Comparison of ENCODE assay signal across 20 cellular contexts in genomic region chr17:70378005-70378404, GRCh38.
DNase-seq lines count a peak whose midpoint lies in the region; ATAC-seq and TF ChIP-seq lines count a peak whose summit lies in the region.
"Had no signal": no experiment of that assay in that cellular context is flagged by ENCODE, and none has a peak within 500 bp of the region (broad histone marks: within the 10 kb centered on the region; RNA-seq: fewer than 3 reads in every experiment).

No MANE protein-coding gene starts in this region.

- H3K4me3 ChIP-seq in mesenchymal stem cell (ENCODE audit: insufficient read depth in 1 of 2, low read depth in 1 of 2, low read length in 2 of 2) (no peak overlapping the region), smooth muscle cell (no peak overlapping the region), left lung (no peak overlapping the region)
- H3K4me3 ChIP-seq: BLaER1 treated with 17β-estradiol and CSF1 and Interleukin-3, amounts not matched to agents 10 nM and 100 nM; SJSA1 had no signal

- no peaks in the 10 kb centered on the region for H3F3A ChIP-seq in smooth muscle cell (ENCODE audit: low read depth)

- no peak overlapping the region for H2BK120ac ChIP-seq in mesenchymal stem cell (ENCODE audit: low read depth, low read length)

- no peaks in the 10 kb centered on the region for H3K27me3 ChIP-seq in mesenchymal stem cell (ENCODE audit: control insufficient read depth in 1 of 2, insufficient read depth in 1 of 2, low read length in 2 of 2)
- peaks cover 18% of the 10 kb centered on the region for H3K27me3 ChIP-seq in smooth muscle cell (ENCODE audit: low read depth)
- H3K27me3 ChIP-seq in left lung, result no peaks in the 10 kb centered on the region
- H3K27me3 ChIP-seq: BLaER1 treated with 17β-estradiol and CSF1 and Interleukin-3, amounts not matched to agents 10 nM and 100 nM; SJSA1 had no signal

- H2AFZ ChIP-seq in mesenchymal stem cell (ENCODE audit: low read depth, low read length), result no peak overlapping the region
- peak overlapping the region; percentile 28 for H2AFZ ChIP-seq in smooth muscle cell (ENCODE audit: low read depth)

- ATAC-seq in SK-N-SH treated with all-trans-retinoic acid at 6 μM for 48 hours (no peak), left lung (no peak), GM19324 (IDR thresholded peaks at IDR 0.05; ENCODE audit: low FRiP score, unreplicated experiment) (no peak)
- ATAC-seq: Right ventricle myocardium inferior had no signal

- no peak overlapping the region for H3K18ac ChIP-seq in mesenchymal stem cell (ENCODE audit: low read depth in 1 of 2, low read length in 2 of 2)

- H3K79me1 ChIP-seq in mesenchymal stem cell (replicated peaks; ENCODE audit: low read length, poor library complexity, severe bottlenecking), result no peaks in the 10 kb centered on the region

- H2BK12ac ChIP-seq in mesenchymal stem cell (ENCODE audit: low read length in 2 of 2), result no peak overlapping the region

- no peak overlapping the region for H2BK5ac ChIP-seq in mesenchymal stem cell (ENCODE audit: low read depth, low read length, poor library complexity, severe bottlenecking)

- no peak overlapping the region for H3K4me2 ChIP-seq in mesenchymal stem cell (ENCODE audit: low read length, poor library complexity, severe bottlenecking)
- H3K4me2 ChIP-seq in smooth muscle cell, result no peak overlapping the region
- H3K4me2 ChIP-seq: BLaER1 treated with 17β-estradiol and CSF1 and Interleukin-3, amounts not matched to agents 10 nM and 100 nM had no signal

- no peak overlapping the region for H3K9ac ChIP-seq in mesenchymal stem cell (ENCODE audit: low read length)
- no peak overlapping the region for H3K9ac ChIP-seq in smooth muscle cell (ENCODE audit: low read depth)
- H3K9ac ChIP-seq: BLaER1 treated with 17β-estradiol and CSF1 and Interleukin-3, amounts not matched to agents 10 nM and 100 nM had no signal

- H3K23ac ChIP-seq in mesenchymal stem cell (ENCODE audit: low read length in 2 of 2), result no peak overlapping the region

- no peak overlapping the region for H3K4ac ChIP-seq in mesenchymal stem cell (ENCODE audit: low read depth in 1 of 2, low read length in 2 of 2)

- no peaks in the 10 kb centered on the region for H3K9me3 ChIP-seq in mesenchymal stem cell (ENCODE audit: control insufficient read depth, low read length)
- H3K9me3 ChIP-seq in smooth muscle cell (replicated peaks; ENCODE audit: low read depth), result no peaks in the 10 kb centered on the region
- H3K9me3 ChIP-seq in left lung, result no peaks in the 10 kb centered on the region
- H3K9me3 ChIP-seq: Caco-2, SJSA1 had no signal

- intact Hi-C loops in left lung (cut with DNase I), result no loop called here

- TF ChIP-seq CTCF in smooth muscle cell (IDR thresholded peaks at IDR 0.05; ENCODE audit: borderline replicate concordance, insufficient read depth, poor library complexity, severe bottlenecking), result no peak
- no peak for TF ChIP-seq CTCF in left lung (IDR thresholded peaks at IDR 0.05)

- H3K4me1 ChIP-seq in mesenchymal stem cell (ENCODE audit: control insufficient read depth, insufficient read depth, low read depth, low read length) (no peaks in the 10 kb centered on the region), smooth muscle cell (ENCODE audit: low read depth) (no peaks in the 10 kb centered on the region), left lung (peaks cover 5 to 16% of the 10 kb centered on the region in 2 donors)
- H3K4me1 ChIP-seq: Caco-2, SJSA1 had no signal

- H2BK15ac ChIP-seq in mesenchymal stem cell (ENCODE audit: low read depth, poor library complexity, severe bottlenecking), result no peak overlapping the region

- no peak overlapping the region for H4K91ac ChIP-seq in mesenchymal stem cell (ENCODE audit: low read length)

- WGBS in mesenchymal stem cell, result 13% methylated on average over 1 of the region's 1 CpG
- WGBS in smooth muscle cell (ENCODE audit: low lambda C conversion rate), result 15% methylated on average over 1 of the region's 1 CpG

- H3K36me3 ChIP-seq in mesenchymal stem cell (ENCODE audit: control insufficient read depth in 1 of 2, insufficient read depth in 2 of 2, low read depth in 1 of 2, low read length in 2 of 2), result no peaks in the 10 kb centered on the region
- H3K36me3 ChIP-seq in smooth muscle cell (ENCODE audit: low read depth), result no peaks in the 10 kb centered on the region
- no peaks in the 10 kb centered on the region for H3K36me3 ChIP-seq in left lung
- H3K36me3 ChIP-seq: BLaER1 treated with 17β-estradiol and CSF1 and Interleukin-3, amounts not matched to agents 10 nM and 100 nM; SJSA1 had no signal

- no peak overlapping the region for H3K14ac ChIP-seq in mesenchymal stem cell (ENCODE audit: low read length in 2 of 2)

- no peaks in the 10 kb centered on the region for H3K79me2 ChIP-seq in smooth muscle cell (ENCODE audit: low read depth)

- DNase-seq in NCI-H1105 treated with DMSO at 0.1 percent for 48 hours (lab: John Stamatoyannopoulos, UW) (peak; percentile 22), NCI-H1105 (lab: John Stamatoyannopoulos, UW) (no peak), mesenchymal stem cell (peak; percentile 21), smooth muscle cell (lab: John Stamatoyannopoulos, UW; ENCODE audit: unreplicated experiment) (no peak), activated T-cell treated with anti-CD3 and anti-CD28 coated beads for 4 hours (no peak), left lung (no peak)
- DNase-seq: Caco-2; CD4-positive, alpha-beta memory T cell; DMS153; MV-4-11; NCI-H1417; NCI-H1694 treated with DMSO at 0.1 percent for 48 hours; NCI-H774; OCI-M1 had no signal

- H4K20me1 ChIP-seq in smooth muscle cell (ENCODE audit: low read depth), result no peaks in the 10 kb centered on the region
- H4K20me1 ChIP-seq: BLaER1 treated with 17β-estradiol and CSF1 and Interleukin-3, amounts not matched to agents 10 nM and 100 nM had no signal

- H2AK5ac ChIP-seq in mesenchymal stem cell (ENCODE audit: low read length, severe bottlenecking), result no peak overlapping the region

- no peak overlapping the region for H4K8ac ChIP-seq in mesenchymal stem cell (ENCODE audit: low read length)

- no peak overlapping the region for H3K27ac ChIP-seq in mesenchymal stem cell (ENCODE audit: low read length, poor library complexity, severe bottlenecking)
- H3K27ac ChIP-seq in smooth muscle cell (ENCODE audit: low read depth), result no peak overlapping the region
- H3K27ac ChIP-seq in left lung, result no peak overlapping the region
- H3K27ac ChIP-seq: 22Rv1; BLaER1 treated with 17β-estradiol and CSF1 and Interleukin-3, amounts not matched to agents 10 nM and 100 nM; SJSA1 had no signal

TF ChIP-seq in SK-N-SH treated with all-trans-retinoic acid at 6 μM for 48 hours, 23 proteins besides CTCF, POLR2A, EP300 and RAD21:
- TF ChIP-seq ZNF8 (CRISPR knock-in tag; IDR thresholded peaks at IDR 0.05), result no peak
- no peak for TF ChIP-seq BACH2 (CRISPR knock-in tag; IDR thresholded peaks at IDR 0.05; ENCODE audit: borderline replicate concordance)
- no peak for TF ChIP-seq GLIS3 (CRISPR knock-in tag; IDR thresholded peaks at IDR 0.05)
- no peak for TF ChIP-seq TSHZ2 (CRISPR knock-in tag; IDR thresholded peaks at IDR 0.05)
- TF ChIP-seq TOX (CRISPR knock-in tag; IDR thresholded peaks at IDR 0.05; ENCODE audit: borderline replicate concordance), result no peak
- TF ChIP-seq TCF4 (CRISPR knock-in tag; IDR thresholded peaks at IDR 0.05; ENCODE audit: borderline replicate concordance), result peak; percentile 92; the same call in 1 of the 2 replicates
- peak; percentile 45; the same call in 1 of the 2 replicates for TF ChIP-seq CSRNP3 (CRISPR knock-in tag; IDR thresholded peaks at IDR 0.05)
- TF ChIP-seq PPARA (CRISPR knock-in tag; IDR thresholded peaks at IDR 0.05; ENCODE audit: borderline replicate concordance), result no peak
TF ChIP-seq in SK-N-SH treated with all-trans-retinoic acid at 6 μM for 48 hours: peak in this region for 2.

Comparison
In these comparisons a context has a peak if more than half of its experiments do, and no peak if none do; other contexts are left out.
1. DNase-seq: peak in NCI-H1105 treated with DMSO at 0.1 percent for 48 hours (single experiment) and mesenchymal stem cell (single experiment); none in NCI-H1105 (single experiment), smooth muscle cell (single experiment), activated T-cell treated with anti-CD3 and anti-CD28 coated beads for 4 hours (single experiment) and left lung (0 of 2).